Comparison of ENCODE assay signal across 32 cellular contexts in the genomic region with DNA sequence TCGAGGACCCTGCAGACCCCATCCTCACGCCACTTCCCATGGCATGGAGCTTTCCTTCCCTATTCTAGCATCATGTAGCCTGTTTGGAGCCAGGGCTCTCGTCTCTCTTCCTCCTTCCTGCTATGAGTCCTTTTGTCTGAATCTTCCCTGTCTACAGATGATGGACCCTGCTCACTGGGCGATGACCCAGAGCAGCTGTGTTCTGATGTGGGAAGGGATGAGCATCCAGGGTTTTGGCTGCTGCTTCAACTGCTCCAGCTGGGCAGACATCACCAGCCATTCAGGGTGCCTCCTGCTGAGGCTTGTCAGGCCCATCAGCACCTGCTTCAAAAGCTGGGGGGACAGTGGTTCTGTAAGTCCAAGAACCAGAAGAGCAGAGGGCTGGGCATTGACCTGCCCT. TPM values are rescaled to one million over a fixed set of nuclear protein-coding genes. Genes with fewer than 3 reads are reported as not detected.
"Had no signal": no experiment of that assay in that cellular context is flagged by ENCODE, and none has a peak within 500 bp of the region (broad histone marks: within the 10 kb centered on the region; RNA-seq: fewer than 3 reads in every experiment).

No MANE protein-coding gene starts in this region.

- H3K36me3 ChIP-seq: brain microvascular endothelial cell, gastrocnemius medialis, WERI-Rb-1 had no signal

- H3K9me3 ChIP-seq: gastrocnemius medialis had no signal

- H3K27ac ChIP-seq: brain microvascular endothelial cell, coronary artery, dorsolateral prefrontal cortex, foreskin keratinocyte, gastrocnemius medialis, WERI-Rb-1 had no signal

- H3K4me3 ChIP-seq: coronary artery, dorsolateral prefrontal cortex, gastrocnemius medialis had no signal

- H3K4me1 ChIP-seq: foreskin keratinocyte, gastrocnemius medialis had no signal

- H3K27me3 ChIP-seq: gastrocnemius medialis had no signal

- DNase-seq: activated B cell treated with CpG ODN at 0.5 μM for 24 hours; activated CD4-positive, alpha-beta T cell treated with anti-CD3 and anti-CD28 coated beads for 48 hours; activated CD4-positive, alpha-beta T cell treated with anti-CD3 and anti-CD28 coated beads, Interleukin-2, amount 50 U/mL, for 1 hour; activated CD4-positive, alpha-beta T cell treated with anti-CD3 and anti-CD28 coated beads, Interleukin-2, amount 50 U/mL, for 48 hours; activated CD8-positive, alpha-beta memory T cell treated with anti-CD3 and anti-CD28 coated beads for 24 hours; activated CD8-positive, alpha-beta T cell treated with anti-CD3 and anti-CD28 coated beads for 36 hours; activated effector memory CD4-positive, alpha-beta T cell treated with Interleukin-2 at 50 U/mL for 16 hours; activated gamma-delta T cell treated with Interleukin-2 at 50 U/mL for 16 hours; activated naive CD4-positive, alpha-beta T cell treated with anti-CD3 and anti-CD28 coated beads, Interleukin-2, amount 50 U/mL, for 16 hours; activated naive CD4-positive, alpha-beta T cell treated with Interleukin-2 at 50 U/mL for 16 hours; activated T-cell treated with anti-CD3 and anti-CD28 coated beads, Interleukin-2, amount 50 U/mL, for 4 hours; amniotic stem cell; anterior cingulate cortex; brain microvascular endothelial cell; dorsolateral prefrontal cortex; effector memory CD4-positive, alpha-beta T cell; endodermal cell; foreskin keratinocyte; gastrocnemius medialis; T-helper 1 cell; T-helper 17 cell; T1000; WERI-Rb-1 had no signal

RNA-seq across cellular contexts. Expression of a gene that starts 3.2 kb away (rescaled TPM):
- total RNA-seq: activated B cell treated with CpG ODN at 0.5 μM for 24 hours; activated CD8-positive, alpha-beta T cell treated with anti-CD3 and anti-CD28 coated beads for 36 hours; activated T-cell treated with anti-CD3 and anti-CD28 coated beads, Interleukin-2, amount 50 U/mL, for 4 hours; activated T-helper 17 cell treated with anti-CD3 and anti-CD28 coated beads, Interleukin-2, amount 50 U/mL, for 72 hours; astrocyte; bronchial epithelial cell; cardiac septum; cerebellum; endodermal cell; epithelial cell of proximal tubule; esophagus mucosa; foreskin keratinocyte; gastrocnemius medialis; glomerular endothelial cell; T-helper 17 cell had no signal
- polyA plus RNA-seq: foreskin keratinocyte had no signal
